9 cellular contexts compared by ENCODE assay signal in genomic region chr11:10076458-10077141, GRCh38.
DNase-seq lines count a peak whose midpoint lies in the region; ATAC-seq and TF ChIP-seq lines count a peak whose summit lies in the region.
"Had no signal": no experiment of that assay in that cellular context is flagged by ENCODE, and none has a peak within 500 bp of the region (broad histone marks: within the 10 kb centered on the region; RNA-seq: fewer than 3 reads in every experiment).

No MANE protein-coding gene starts in this region.

- H3K4me3 Mint-ChIP-seq in CD14-positive monocyte: no peak overlapping the region
- H3K4me3 Mint-ChIP-seq: immature natural killer cell had no signal

- no peaks in the 10 kb centered on the region for H3K4me1 Mint-ChIP-seq in CD14-positive monocyte
- H3K4me1 Mint-ChIP-seq: immature natural killer cell had no signal

- TF ChIP-seq CTCF in CD14-positive monocyte (IDR thresholded peaks at IDR 0.05): peak; percentile 73

- intact Hi-C loops in CD14-positive monocyte (cut with micrococcal nuclease): no loop called here

- H3K36me3 Mint-ChIP-seq in CD14-positive monocyte: peaks cover 6 to 22% of the 10 kb centered on the region in 2 donors

- peak; percentile 64 for ATAC-seq in GM19043 (IDR thresholded peaks at IDR 0.05; ENCODE audit: low read depth, unreplicated experiment)
- ATAC-seq in GM21786 (IDR thresholded peaks at IDR 0.05; ENCODE audit: unreplicated experiment): no peak

- no peak overlapping the region for H3K27ac Mint-ChIP-seq in CD14-positive monocyte
- H3K27ac Mint-ChIP-seq: immature natural killer cell had no signal

- peaks cover 11 to 42% (median 24%) of the 10 kb centered on the region in 7 donors for H3K9me3 Mint-ChIP-seq in CD14-positive monocyte

- H3K27me3 Mint-ChIP-seq in CD14-positive monocyte (ENCODE audit: low read depth in 3 of 3): peaks cover 0 to 2% (median 0%) of the 10 kb centered on the region in 3 donors

- DNase-seq in CD14-positive monocyte (ENCODE audit: low spot score) (no peak), KBM-7 (peak; percentile 49), germinal center (ENCODE audit: low spot score) (peak; percentile 46), cerebellar nuclear complex (lab: John Stamatoyannopoulos, UW) (no peak)
- DNase-seq in activated CD4-positive, alpha-beta T cell treated with anti-CD3 and anti-CD28 coated beads, Interleukin-2, amount 50 U/mL, for 48 hours: peak; percentile 43 to 48
- DNase-seq in stimulated activated CD4-positive, alpha-beta T cell treated with anti-CD3 and anti-CD28 coated beads, Interleukin-15, amount 100 ng/mL, for 24 hours: peak; percentile 51

- in situ Hi-C loops in KBM-7 (cut with MboI; ENCODE audit: low pct_unique_long_range_greater_than_20kb, low sequenced_read_pairs): no loop called here

Comparison
In these comparisons a context has a peak if more than half of its experiments do, and no peak if none do; other contexts are left out.
1. DNase-seq: peak in KBM-7 (single experiment), activated CD4-positive, alpha-beta T cell treated with anti-CD3 and anti-CD28 coated beads, Interleukin-2, amount 50 U/mL, for 48 hours (2 of 2), germinal center (single experiment) and stimulated activated CD4-positive, alpha-beta T cell treated with anti-CD3 and anti-CD28 coated beads, Interleukin-15, amount 100 ng/mL, for 24 hours (single experiment); none in CD14-positive monocyte (single experiment) and cerebellar nuclear complex (0 of 2).